8 cellular contexts compared by ENCODE assay signal in the genomic region with DNA sequence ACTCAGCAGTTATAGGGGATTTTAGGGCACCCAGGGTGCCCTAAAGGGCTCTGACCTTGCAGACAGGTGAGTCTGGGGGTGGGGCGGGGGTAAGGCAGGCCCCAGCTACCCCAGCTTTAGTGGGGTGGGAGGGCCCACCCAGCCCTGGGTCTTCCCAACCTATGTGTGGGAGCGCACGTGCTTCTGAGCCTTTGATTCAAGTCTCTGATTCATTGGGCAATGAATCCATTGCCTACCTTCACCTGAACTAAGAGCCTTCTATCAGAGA. TPM values are rescaled to one million over a fixed set of nuclear protein-coding genes. Genes with fewer than 3 reads are reported as not detected.
DNase-seq lines count a peak whose midpoint lies in the region; ATAC-seq and TF ChIP-seq lines count a peak whose summit lies in the region.

No MANE protein-coding gene starts in this region.

- DNase-seq in SK-N-SH (no peak), ascending aorta (ENCODE audit: low spot score in 2 of 2) (no peak), substantia nigra (lab: John Stamatoyannopoulos, UW) (no peak), H7 (no peak), NOMO-1 treated with DMSO at 0.1 percent for 48 hours (lab: John Stamatoyannopoulos, UW; ENCODE audit: unreplicated experiment) (no peak), NCI-H146 (lab: John Stamatoyannopoulos, UW) (no peak)

- TF ChIP-seq EP300 in SK-N-SH (IDR thresholded peaks at IDR 0.05; ENCODE audit: borderline replicate concordance in 1 of 2, low read depth in 1 of 2, low read length in 1 of 2): no peak

- H3K27ac ChIP-seq in SK-N-SH (ENCODE audit: low read depth in 2 of 2, low read length in 1 of 2) (peak overlapping the region; percentile 67 to 87; a peak in 3 of 4 replicates), ascending aorta (peak overlapping the region; percentile 97 to 99), liver (ENCODE audit: low read depth in 1 of 2, low read length in 2 of 2) (peak overlapping the region; percentile 36 to 84), substantia nigra (ENCODE audit: low read depth, low read length, poor library complexity, severe bottlenecking) (peak overlapping the region; percentile 88)

- no peak for TF ChIP-seq RAD21 in SK-N-SH (IDR thresholded peaks at IDR 0.05; ENCODE audit: low read length)
- no peak for TF ChIP-seq RAD21 in liver (IDR thresholded peaks at IDR 0.05)

- H3K4me3 ChIP-seq in SK-N-SH (ENCODE audit: low read depth in 2 of 2, low read length in 1 of 2) (peak overlapping the region; percentile 45 to 47; a peak in 2 of 4 replicates), ascending aorta (peak overlapping the region; percentile 74 to 87), liver (ENCODE audit: low read depth in 1 of 3, low read length in 3 of 3) (peak overlapping the region; percentile 61 to 80 (median 76)), H7 (ENCODE audit: insufficient read depth, low read depth, low read length) (no peak overlapping the region)

- H3K79me2 ChIP-seq in SK-N-SH (ENCODE audit: insufficient read depth): no peaks in the 10 kb centered on the region

- H3F3A ChIP-seq in SK-N-SH (replicated peaks; ENCODE audit: insufficient read depth): peaks cover 14% of the 10 kb centered on the region

- H2AFZ ChIP-seq in SK-N-SH (ENCODE audit: low read depth): no peak overlapping the region

- H3K9ac ChIP-seq in SK-N-SH (peak overlapping the region; percentile 64; the same call in 1 of the 2 replicates), liver (ENCODE audit: low read depth in 1 of 2, low read length in 2 of 2) (peak overlapping the region; percentile 59 to 64)

- H3K9me2 ChIP-seq in SK-N-SH: no peaks in the 10 kb centered on the region

- no peak for ATAC-seq in SK-N-SH treated with all-trans-retinoic acid at 6 μM for 48 hours

- H3K36me3 ChIP-seq in SK-N-SH (replicated peaks in 1 of 2; ENCODE audit: control insufficient read depth in 1 of 2, insufficient read depth in 2 of 2, low read length in 1 of 2) (peaks cover 8 to 14% of the 10 kb centered on the region in 2 experiments), ascending aorta (peaks cover 10 to 35% of the 10 kb centered on the region in 2 donors), liver (ENCODE audit: control insufficient read depth in 4 of 4, insufficient read depth in 3 of 4, low read depth in 1 of 4, low read length in 3 of 4) (peaks cover 8 to 28% (median 11%) of the 10 kb centered on the region in 4 donors), H7 (replicated peaks; ENCODE audit: control insufficient read depth, insufficient read depth, low read length) (no peaks in the 10 kb centered on the region)

- intact Hi-C loops in ascending aorta (cut with DNase I): loop anchor here (1.0 to 10.0 kb wide), 6 partner anchors 22 to 1246 kb away; partner anchors contain the start of gene WRNIP1

- H3K9me3 ChIP-seq in SK-N-SH: no peaks in the 10 kb centered on the region
- H3K9me3 ChIP-seq in ascending aorta: no peaks in the 10 kb centered on the region
- H3K9me3 ChIP-seq in liver (ENCODE audit: control insufficient read depth in 4 of 4, low read length in 3 of 4): no peaks in the 10 kb centered on the region

- CTCF ChIA-PET in SK-N-SH (lab: Yijun Ruan, JAX): interaction anchor here (0.9 to 12.6 kb wide), 11 partner anchors 14 to 148 kb away, joined by 3 to 261 read pairs (median 4); partner anchors contain the start of gene WRNIP1

- peak overlapping the region; percentile 74 for H3K4me2 ChIP-seq in SK-N-SH

- POLR2A ChIA-PET in SK-N-SH (lab: Yijun Ruan, JAX): no interaction called here

- TF ChIP-seq CTCF in SK-N-SH (IDR thresholded peaks at IDR 0.05) (no peak), ascending aorta (IDR thresholded peaks at IDR 0.05) (no peak), liver (IDR thresholded peaks at IDR 0.05; ENCODE audit: low read depth, low read length, missing input control) (no peak)

- 100% methylated on average over 2 of the region's 3 CpGs for WGBS in SK-N-SH (ENCODE audit: low lambda C conversion rate)
- 82% methylated on average over 3 of the region's 3 CpGs for WGBS in liver

- H3K27me3 ChIP-seq in SK-N-SH (ENCODE audit: insufficient read depth): no peaks in the 10 kb centered on the region
- H3K27me3 ChIP-seq in ascending aorta: no peaks in the 10 kb centered on the region
- H3K27me3 ChIP-seq in liver (ENCODE audit: control insufficient read depth in 4 of 4, insufficient read depth in 4 of 4, low read length in 3 of 4): no peaks in the 10 kb centered on the region
- no peaks in the 10 kb centered on the region for H3K27me3 ChIP-seq in H7 (ENCODE audit: control insufficient read depth, insufficient read depth, low read length)

- no peaks in the 10 kb centered on the region for H4K20me1 ChIP-seq in SK-N-SH (ENCODE audit: insufficient read depth)

- H3K4me1 ChIP-seq in SK-N-SH (ENCODE audit: control insufficient read depth in 1 of 2, insufficient read depth in 2 of 2, low read depth in 1 of 2, low read length in 1 of 2) (peaks cover 24 to 26% of the 10 kb centered on the region in 2 experiments; a peak in 3 of 4 replicates), ascending aorta (peaks cover 10 to 16% of the 10 kb centered on the region in 2 donors), liver (ENCODE audit: control insufficient read depth in 4 of 4, insufficient read depth in 4 of 4, low read length in 3 of 4) (peaks cover 5 to 23% (median 14%) of the 10 kb centered on the region in 4 donors)

TF ChIP-seq in SK-N-SH, 30 proteins besides CTCF, POLR2A, EP300 and RAD21 (continues in another document):
- TF ChIP-seq NFIC (IDR thresholded peaks at IDR 0.05; ENCODE audit: borderline replicate concordance) (no peak), IRF3 (IDR thresholded peaks at IDR 0.05; ENCODE audit: low read depth, low read length) (no peak)
- TF ChIP-seq, protein P1, sequence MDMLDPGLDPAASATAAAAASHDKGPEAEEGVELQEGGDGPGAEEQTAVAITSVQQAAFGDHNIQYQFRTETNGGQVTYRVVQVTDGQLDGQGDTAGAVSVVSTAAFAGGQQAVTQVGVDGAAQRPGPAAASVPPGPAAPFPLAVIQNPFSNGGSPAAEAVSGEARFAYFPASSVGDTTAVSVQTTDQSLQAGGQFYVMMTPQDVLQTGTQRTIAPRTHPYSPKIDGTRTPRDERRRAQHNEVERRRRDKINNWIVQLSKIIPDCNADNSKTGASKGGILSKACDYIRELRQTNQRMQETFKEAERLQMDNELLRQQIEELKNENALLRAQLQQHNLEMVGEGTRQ (IDR thresholded peaks at IDR 0.05; ENCODE audit: borderline replicate concordance, low read depth, low read length): no peak

TF ChIP-seq in SK-N-SH treated with all-trans-retinoic acid at 6 μM for 48 hours, 23 proteins besides CTCF, POLR2A, EP300 and RAD21 (continues in another document):
- TF ChIP-seq SNAI2 (CRISPR knock-in tag; IDR thresholded peaks at IDR 0.05): no peak
- no peak for TF ChIP-seq ISL1 (CRISPR knock-in tag; IDR thresholded peaks at IDR 0.05)
- TF ChIP-seq BACH2 (CRISPR knock-in tag; IDR thresholded peaks at IDR 0.05; ENCODE audit: borderline replicate concordance): no peak
- TF ChIP-seq ZNF8 (CRISPR knock-in tag; IDR thresholded peaks at IDR 0.05): no peak
- TF ChIP-seq ESRRG (CRISPR knock-in tag; IDR thresholded peaks at IDR 0.05): no peak
- TF ChIP-seq, protein P2, sequence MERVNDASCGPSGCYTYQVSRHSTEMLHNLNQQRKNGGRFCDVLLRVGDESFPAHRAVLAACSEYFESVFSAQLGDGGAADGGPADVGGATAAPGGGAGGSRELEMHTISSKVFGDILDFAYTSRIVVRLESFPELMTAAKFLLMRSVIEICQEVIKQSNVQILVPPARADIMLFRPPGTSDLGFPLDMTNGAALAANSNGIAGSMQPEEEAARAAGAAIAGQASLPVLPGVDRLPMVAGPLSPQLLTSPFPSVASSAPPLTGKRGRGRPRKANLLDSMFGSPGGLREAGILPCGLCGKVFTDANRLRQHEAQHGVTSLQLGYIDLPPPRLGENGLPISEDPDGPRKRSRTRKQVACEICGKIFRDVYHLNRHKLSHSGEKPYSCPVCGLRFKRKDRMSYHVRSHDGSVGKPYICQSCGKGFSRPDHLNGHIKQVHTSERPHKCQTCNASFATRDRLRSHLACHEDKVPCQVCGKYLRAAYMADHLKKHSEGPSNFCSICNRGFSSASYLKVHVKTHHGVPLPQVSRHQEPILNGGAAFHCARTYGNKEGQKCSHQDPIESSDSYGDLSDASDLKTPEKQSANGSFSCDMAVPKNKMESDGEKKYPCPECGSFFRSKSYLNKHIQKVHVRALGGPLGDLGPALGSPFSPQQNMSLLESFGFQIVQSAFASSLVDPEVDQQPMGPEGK (CRISPR knock-in tag; IDR thresholded peaks at IDR 0.05; ENCODE audit: borderline replicate concordance): no peak
- no peak for TF ChIP-seq ARNTL (CRISPR knock-in tag; IDR thresholded peaks at IDR 0.05; ENCODE audit: borderline replicate concordance, low read depth)

TF ChIP-seq in liver, 16 proteins besides CTCF, POLR2A, EP300 and RAD21 (continues in another document):
- TF ChIP-seq SP1 (IDR thresholded peaks at IDR 0.05) (no peak), YY1 (IDR thresholded peaks at IDR 0.05) (no peak), RXRA (IDR thresholded peaks at IDR 0.05) (no peak), HNF4G (IDR thresholded peaks at IDR 0.05) (no peak), EGR1 (IDR thresholded peaks at IDR 0.05; ENCODE audit: low read depth in 2 of 2) (no peak), JUND (IDR thresholded peaks at IDR 0.05) (no peak)
- TF ChIP-seq, protein P3, sequence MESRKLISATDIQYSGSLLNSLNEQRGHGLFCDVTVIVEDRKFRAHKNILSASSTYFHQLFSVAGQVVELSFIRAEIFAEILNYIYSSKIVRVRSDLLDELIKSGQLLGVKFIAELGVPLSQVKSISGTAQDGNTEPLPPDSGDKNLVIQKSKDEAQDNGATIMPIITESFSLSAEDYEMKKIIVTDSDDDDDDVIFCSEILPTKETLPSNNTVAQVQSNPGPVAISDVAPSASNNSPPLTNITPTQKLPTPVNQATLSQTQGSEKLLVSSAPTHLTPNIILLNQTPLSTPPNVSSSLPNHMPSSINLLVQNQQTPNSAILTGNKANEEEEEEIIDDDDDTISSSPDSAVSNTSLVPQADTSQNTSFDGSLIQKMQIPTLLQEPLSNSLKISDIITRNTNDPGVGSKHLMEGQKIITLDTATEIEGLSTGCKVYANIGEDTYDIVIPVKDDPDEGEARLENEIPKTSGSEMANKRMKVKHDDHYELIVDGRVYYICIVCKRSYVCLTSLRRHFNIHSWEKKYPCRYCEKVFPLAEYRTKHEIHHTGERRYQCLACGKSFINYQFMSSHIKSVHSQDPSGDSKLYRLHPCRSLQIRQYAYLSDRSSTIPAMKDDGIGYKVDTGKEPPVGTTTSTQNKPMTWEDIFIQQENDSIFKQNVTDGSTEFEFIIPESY (IDR thresholded peaks at IDR 0.05): no peak
- TF ChIP-seq, protein P4, sequence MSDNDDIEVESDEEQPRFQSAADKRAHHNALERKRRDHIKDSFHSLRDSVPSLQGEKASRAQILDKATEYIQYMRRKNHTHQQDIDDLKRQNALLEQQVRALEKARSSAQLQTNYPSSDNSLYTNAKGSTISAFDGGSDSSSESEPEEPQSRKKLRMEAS (IDR thresholded peaks at IDR 0.05): no peak

RNA-seq across cellular contexts. Expression of gene SERPINB1, which starts 0.9 kb away (rescaled TPM):
- polyA plus RNA-seq in SK-N-SH (2012; rRNA removed) (9.4 and 10.9 TPM in 2 replicates), liver (10 to 100 TPM; 12.5 to 22.3 TPM)
- polyA plus RNA-seq in SK-N-SH (2012; cell fraction: cytosol; rRNA removed): 13.1 and 18.2 TPM in 2 replicates
- polyA plus RNA-seq in SK-N-SH (2012; cell fraction: nucleus; rRNA removed): 5.6 and 10.4 TPM in 2 replicates
- total RNA-seq in ascending aorta (14.0 TPM), liver (10 to 100 TPM; 14.8 to 34.3 TPM)
- total RNA-seq in H7 (2014; rRNA removed; shearing (Covaris generic)): 13.6 and 14.1 TPM in 2 replicates
